8 cellular contexts compared by ENCODE assay signal in genomic region chr14:99899578-99900178, GRCh38.
DNase-seq lines count a peak whose midpoint lies in the region; ATAC-seq and TF ChIP-seq lines count a peak whose summit lies in the region.

No MANE protein-coding gene starts in this region.

- DNase-seq in NCI-H2196 (lab: John Stamatoyannopoulos, UW; ENCODE audit: unreplicated experiment) (peak; percentile 7), NCI-H2196 treated with DMSO at 0.1 percent for 48 hours (lab: John Stamatoyannopoulos, UW; ENCODE audit: unreplicated experiment) (no peak), NCI-H1048 (lab: John Stamatoyannopoulos, UW) (peak; percentile 50), dedifferentiated amniotic fluid mesenchymal stem cell (ENCODE audit: extremely low spot score) (peak; percentile 55), retinal pigment epithelial cell (ENCODE audit: low read depth) (no peak), mucosa of gallbladder (ENCODE audit: low spot score) (no peak), GM19238 (ENCODE audit: insufficient read length, low spot score) (no peak)

- no peak overlapping the region for H3K4me3 ChIP-seq in retinal pigment epithelial cell (ENCODE audit: low read length)

- ATAC-seq in HG02763 (IDR thresholded peaks at IDR 0.05; ENCODE audit: unreplicated experiment) = no peak

- peak; percentile 52 for TF ChIP-seq CTCF in retinal pigment epithelial cell (conservative IDR thresholded peaks at IDR 0.05; ENCODE audit: low read depth, low read length)

Comparison
In these comparisons a context has a peak if more than half of its experiments do, and no peak if none do; other contexts are left out.
1. DNase-seq: peak in NCI-H2196 (single experiment), NCI-H1048 (single experiment) and dedifferentiated amniotic fluid mesenchymal stem cell (single experiment); none in NCI-H2196 treated with DMSO at 0.1 percent for 48 hours (single experiment), retinal pigment epithelial cell (single experiment), mucosa of gallbladder (single experiment) and GM19238 (single experiment).